26 cellular contexts compared by ENCODE assay signal in genomic region chr12:49541140-49541861, GRCh38. TPM values are rescaled to one million over a fixed set of nuclear protein-coding genes. Genes with fewer than 3 reads are reported as not detected.
A peak's percentile ranks its signal among the peaks of the same experiment; 100 is the strongest.
DNase-seq lines count a peak whose midpoint lies in the region; ATAC-seq and TF ChIP-seq lines count a peak whose summit lies in the region.
"Had no signal": no experiment of that assay in that cellular context is flagged by ENCODE, and none has a peak within 500 bp of the region (broad histone marks: within the 10 kb centered on the region; RNA-seq: fewer than 3 reads in every experiment).

No MANE protein-coding gene starts in this region.

- H3K27me3 ChIP-seq in upper lobe of right lung (peaks cover 39% of the 10 kb centered on the region), mesendoderm (ENCODE audit: insufficient read depth, low read length, poor library complexity) (peaks cover 44% of the 10 kb centered on the region)

- H3K27ac Mint-ChIP-seq in activated naive CD8-positive, alpha-beta T cell treated with anti-CD3 and anti-CD28 coated beads, Interleukin-2, amount 10 ng/mL, durations not matched to agents 7 days and 5 days: no peak overlapping the region
- H3K27ac Mint-ChIP-seq in activated naive CD8-positive, alpha-beta T cell treated with anti-CD3 and anti-CD28 coated beads, Interleukin-2, amount 50 U/mL, for 24 hours: no peak overlapping the region
- H3K27ac Mint-ChIP-seq: activated CD4-positive, alpha-beta T cell treated with anti-CD3 and anti-CD28 coated beads for 36 hours; stimulated activated naive CD8-positive, alpha-beta T cell treated with anti-CD3 and anti-CD28 coated beads, Interleukin-15, Interleukin-2, amounts not matched to agents 100 ng/mL and 50 ng/mL, for 24 hours had no signal

- H3K9ac ChIP-seq in mesendoderm (ENCODE audit: low read length): no peak overlapping the region
- H3K9ac ChIP-seq: GM23248 had no signal

- H3K9me3 Mint-ChIP-seq in activated naive CD8-positive, alpha-beta T cell treated with anti-CD3 and anti-CD28 coated beads, Interleukin-2, amount 10 ng/mL, durations not matched to agents 7 days and 5 days: no peaks in the 10 kb centered on the region
- no peaks in the 10 kb centered on the region for H3K9me3 Mint-ChIP-seq in activated naive CD8-positive, alpha-beta T cell treated with anti-CD3 and anti-CD28 coated beads, Interleukin-2, amount 50 U/mL, for 24 hours
- H3K9me3 Mint-ChIP-seq: naive B cell; stimulated activated naive CD8-positive, alpha-beta T cell treated with anti-CD3 and anti-CD28 coated beads, Interleukin-15, Interleukin-2, amounts not matched to agents 100 ng/mL and 50 ng/mL, for 24 hours had no signal

- no peak overlapping the region for H2AK5ac ChIP-seq in mesendoderm (ENCODE audit: low read length)

- no peak overlapping the region for H3K4me2 ChIP-seq in mesendoderm (ENCODE audit: low read length)

- H3K56ac ChIP-seq in mesendoderm (ENCODE audit: low read length): no peak overlapping the region

- peaks cover 6% of the 10 kb centered on the region for H3K4me1 ChIP-seq in upper lobe of right lung
- H3K4me1 ChIP-seq in mesendoderm (ENCODE audit: control insufficient read depth, low read depth, low read length): peaks cover 2% of the 10 kb centered on the region

- H3K23ac ChIP-seq in mesendoderm (ENCODE audit: low read length): no peak overlapping the region

- peak overlapping the region; percentile 15 for H3K4me3 Mint-ChIP-seq in activated naive CD8-positive, alpha-beta T cell treated with anti-CD3 and anti-CD28 coated beads, Interleukin-2, amount 10 ng/mL, durations not matched to agents 7 days and 5 days
- H3K4me3 Mint-ChIP-seq in activated naive CD8-positive, alpha-beta T cell treated with anti-CD3 and anti-CD28 coated beads, Interleukin-2, amount 50 U/mL, for 24 hours: no peak overlapping the region
- H3K4me3 Mint-ChIP-seq: activated CD4-positive, alpha-beta T cell treated with anti-CD3 and anti-CD28 coated beads for 36 hours; stimulated activated naive CD8-positive, alpha-beta T cell treated with anti-CD3 and anti-CD28 coated beads, Interleukin-15, Interleukin-2, amounts not matched to agents 100 ng/mL and 50 ng/mL, for 24 hours had no signal

- ATAC-seq in activated naive CD8-positive, alpha-beta T cell treated with anti-CD3 and anti-CD28 coated beads, Interleukin-2, amount 10 ng/mL, durations not matched to agents 7 days and 5 days (ENCODE audit: low read depth): no peak
- no peak for ATAC-seq in activated naive CD8-positive, alpha-beta T cell treated with anti-CD3 and anti-CD28 coated beads, Interleukin-2, amount 50 U/mL, for 24 hours
- ATAC-seq in upper lobe of right lung (no peak), GM18909 (IDR thresholded peaks at IDR 0.05; ENCODE audit: poor library complexity, unreplicated experiment) (no peak)
- ATAC-seq: activated CD4-positive, alpha-beta T cell treated with anti-CD3 and anti-CD28 coated beads for 36 hours; gastrocnemius medialis had no signal

- peaks cover 30% of the 10 kb centered on the region for H3K4me1 Mint-ChIP-seq in activated naive CD8-positive, alpha-beta T cell treated with anti-CD3 and anti-CD28 coated beads, Interleukin-2, amount 10 ng/mL, durations not matched to agents 7 days and 5 days
- peaks cover 30% of the 10 kb centered on the region for H3K4me1 Mint-ChIP-seq in activated naive CD8-positive, alpha-beta T cell treated with anti-CD3 and anti-CD28 coated beads, Interleukin-2, amount 50 U/mL, for 24 hours

- no peaks in the 10 kb centered on the region for H3K79me1 ChIP-seq in mesendoderm (ENCODE audit: low read length)

- no peaks in the 10 kb centered on the region for H3K36me3 Mint-ChIP-seq in activated naive CD8-positive, alpha-beta T cell treated with anti-CD3 and anti-CD28 coated beads, Interleukin-2, amount 10 ng/mL, durations not matched to agents 7 days and 5 days
- no peaks in the 10 kb centered on the region for H3K36me3 Mint-ChIP-seq in activated naive CD8-positive, alpha-beta T cell treated with anti-CD3 and anti-CD28 coated beads, Interleukin-2, amount 50 U/mL, for 24 hours (ENCODE audit: low read depth)
- H3K36me3 Mint-ChIP-seq: naive B cell had no signal

- TF ChIP-seq CTCF in upper lobe of right lung (IDR thresholded peaks at IDR 0.05): no peak

- no peak overlapping the region for H4K5ac ChIP-seq in mesendoderm (ENCODE audit: low read length)

- POLR2A ChIA-PET in activated naive CD8-positive, alpha-beta T cell treated with anti-CD3 and anti-CD28 coated beads, Interleukin-2, amount 10 ng/mL, durations not matched to agents 7 days and 5 days (lab: Charles Lee): no interaction called here

- no peak for DNase-seq in activated naive CD8-positive, alpha-beta T cell treated with anti-CD3 and anti-CD28 coated beads, Interleukin-2, amount 10 ng/mL, durations not matched to agents 7 days and 5 days
- DNase-seq in activated naive CD8-positive, alpha-beta T cell treated with anti-CD3 and anti-CD28 coated beads, Interleukin-2, amount 50 U/mL, for 24 hours: no peak
- DNase-seq in mesenteric fat pad (ENCODE audit: low spot score) (peak; percentile 85), upper lobe of right lung (peak; percentile 32), mesendoderm (no peak)
- no peak for DNase-seq in stimulated activated CD4-positive, alpha-beta T cell treated with anti-CD3 and anti-CD28 coated beads, Interleukin-2, amount 100 ng/mL, for 24 hours
- DNase-seq: activated CD4-positive, alpha-beta T cell treated with anti-CD3 and anti-CD28 coated beads for 36 hours; activated gamma-delta T cell treated with Interleukin-2 at 50 U/mL for 16 hours; anterior cingulate cortex; caudate nucleus; gastrocnemius medialis; GM23248; Kasumi-1; NCI-H1048; NCI-H2029 treated with DMSO at 0.1 percent for 48 hours; stimulated activated CD4-positive, alpha-beta T cell treated with anti-CD3 and anti-CD28 coated beads, Interleukin-2, amount 100 ng/mL, for 48 hours had no signal

- H3K79me2 ChIP-seq in mesendoderm (ENCODE audit: control insufficient read depth, insufficient read depth, low read length): no peaks in the 10 kb centered on the region

- no peaks in the 10 kb centered on the region for H3K36me3 ChIP-seq in upper lobe of right lung
- H3K36me3 ChIP-seq in mesendoderm (ENCODE audit: control insufficient read depth, insufficient read depth, low read length): no peaks in the 10 kb centered on the region
- H3K36me3 ChIP-seq: esophagus muscularis mucosa, gastrocnemius medialis, Peyer's patch, tibial artery had no signal

- H3K27ac ChIP-seq in angular gyrus (ENCODE audit: low read depth, low read length): peak overlapping the region; percentile 45
- no peak overlapping the region for H3K27ac ChIP-seq in upper lobe of right lung
- no peak overlapping the region for H3K27ac ChIP-seq in mesendoderm (ENCODE audit: low read depth, low read length)
- H3K27ac ChIP-seq: C4-2B, esophagus muscularis mucosa, gastrocnemius medialis, GM23248, Peyer's patch, SK-N-MC, tibial artery had no signal

- no peaks in the 10 kb centered on the region for H3K9me3 ChIP-seq in upper lobe of right lung
- H3K9me3 ChIP-seq: esophagus muscularis mucosa, gastrocnemius medialis, Peyer's patch, tibial artery had no signal

- H2BK120ac ChIP-seq in mesendoderm (ENCODE audit: low read depth, low read length): no peak overlapping the region

- intact Hi-C loops in upper lobe of right lung (cut with DNase I): no loop called here

- no peak overlapping the region for H3K4me3 ChIP-seq in upper lobe of right lung
- no peak overlapping the region for H3K4me3 ChIP-seq in mesendoderm (ENCODE audit: low read length)
- H3K4me3 ChIP-seq: esophagus muscularis mucosa, gastrocnemius medialis, GM23248, Peyer's patch, SK-N-MC, tibial artery had no signal

- H2BK15ac ChIP-seq in mesendoderm (replicated peaks; ENCODE audit: low read depth): no peak overlapping the region

- peaks cover 41% of the 10 kb centered on the region for H3K27me3 Mint-ChIP-seq in activated naive CD8-positive, alpha-beta T cell treated with anti-CD3 and anti-CD28 coated beads, Interleukin-2, amount 10 ng/mL, durations not matched to agents 7 days and 5 days
- H3K27me3 Mint-ChIP-seq in activated naive CD8-positive, alpha-beta T cell treated with anti-CD3 and anti-CD28 coated beads, Interleukin-2, amount 50 U/mL, for 24 hours: peaks cover 33% of the 10 kb centered on the region

- no peak overlapping the region for H3K4ac ChIP-seq in mesendoderm (ENCODE audit: low read depth, low read length)

- WGBS in mesendoderm (ENCODE audit: extremely low coverage, insufficient coverage, low lambda C conversion rate): no CpG with 5 or more reads among the region's 18 CpGs

- no peak overlapping the region for H4K8ac ChIP-seq in mesendoderm (ENCODE audit: low read depth, low read length)

- no peak overlapping the region for H3K18ac ChIP-seq in mesendoderm (ENCODE audit: low read length)

- H2BK5ac ChIP-seq in mesendoderm (ENCODE audit: low read length): no peak overlapping the region

RNA-seq across cellular contexts. Expression of gene KCNH3, which starts 2.5 kb away (rescaled TPM):
- 1 to 10 TPM; 5.4 to 5.8 TPM for total RNA-seq in activated naive CD8-positive, alpha-beta T cell treated with anti-CD3 and anti-CD28 coated beads, Interleukin-2, amount 10 ng/mL, durations not matched to agents 7 days and 5 days
- total RNA-seq in mesenteric fat pad (0.19 TPM), upper lobe of right lung (0.90 TPM)
- 0.07 TPM for polyA plus RNA-seq in mesendoderm (2013, experiment 1 of 2)
- 0.06 TPM for polyA plus RNA-seq in mesendoderm (2013, experiment 2 of 2)
- total RNA-seq: gastrocnemius medialis, GM23248, lung microvascular endothelial cell had no signal

RNA-seq across cellular contexts. Expression of gene MCRS1, which starts 26.6 kb away (rescaled TPM):
- 10 to 100 TPM; 83.8 to 83.9 TPM for total RNA-seq in activated naive CD8-positive, alpha-beta T cell treated with anti-CD3 and anti-CD28 coated beads, Interleukin-2, amount 10 ng/mL, durations not matched to agents 7 days and 5 days
- total RNA-seq in mesenteric fat pad (35.1 TPM), upper lobe of right lung (54.0 TPM)
- 69.8 TPM for polyA plus RNA-seq in mesendoderm (2013, experiment 1 of 2)
- polyA plus RNA-seq in mesendoderm (2013, experiment 2 of 2): 68.8 TPM

Comparison
In these comparisons a context has a peak if more than half of its experiments do, and no peak if none do; other contexts are left out.
1. DNase-seq: peak in mesenteric fat pad (single experiment) and upper lobe of right lung (single experiment); none in activated naive CD8-positive, alpha-beta T cell treated with anti-CD3 and anti-CD28 coated beads, Interleukin-2, amount 10 ng/mL, durations not matched to agents 7 days and 5 days (single experiment), activated naive CD8-positive, alpha-beta T cell treated with anti-CD3 and anti-CD28 coated beads, Interleukin-2, amount 50 U/mL, for 24 hours (single experiment), mesendoderm (single experiment) and stimulated activated CD4-positive, alpha-beta T cell treated with anti-CD3 and anti-CD28 coated beads, Interleukin-2, amount 100 ng/mL, for 24 hours (0 of 2).